Comparison of ENCODE assay signal across 9 cellular contexts in the genomic region with DNA sequence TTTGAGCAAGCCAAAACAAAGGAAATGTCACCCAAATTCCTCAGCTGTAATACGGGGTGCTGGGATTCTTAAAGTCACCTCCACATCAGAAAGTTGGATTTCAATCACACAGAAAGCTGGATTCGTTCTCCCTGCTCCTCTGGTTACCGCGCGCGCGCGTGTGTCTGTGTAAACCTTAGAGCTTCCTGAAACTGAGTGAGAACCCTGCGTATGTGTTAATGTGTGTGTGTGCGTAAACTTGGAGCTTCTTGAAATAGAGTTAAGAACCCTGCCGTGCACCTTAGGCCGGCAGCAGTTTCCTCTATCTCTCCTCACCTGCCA. TPM values are rescaled to one million over a fixed set of nuclear protein-coding genes. Genes with fewer than 3 reads are reported as not detected.
DNase-seq lines count a peak whose midpoint lies in the region; ATAC-seq, FAIRE-seq and TF ChIP-seq lines count a peak whose summit lies in the region.
"Had no signal": no experiment of that assay in that cellular context is flagged by ENCODE, and none has a peak within 500 bp of the region (broad histone marks: within the 10 kb centered on the region; RNA-seq: fewer than 3 reads in every experiment).

No MANE protein-coding gene starts in this region.

- H3K9me2 ChIP-seq in DOHH2 (replicated peaks; ENCODE audit: control insufficient read depth, low read length), result no peaks in the 10 kb centered on the region

- H3K27me3 ChIP-seq in DOHH2 (ENCODE audit: control insufficient read depth, low read length) (no peaks in the 10 kb centered on the region; the same call in 1 of the 2 replicates), endothelial cell of umbilical vein (ENCODE audit: control insufficient read depth in 2 of 2, insufficient read depth in 2 of 2, low read length in 2 of 2) (peaks cover 3 to 7% of the 10 kb centered on the region in 2 experiments)
- H3K27me3 ChIP-seq in naive thymus-derived CD4-positive, alpha-beta T cell (ENCODE audit: control insufficient read depth in 2 of 2, insufficient read depth in 2 of 2, low read length in 2 of 2), result no peaks in the 10 kb centered on the region

- peaks cover 0 to 19% (median 11%) of the 10 kb centered on the region in 5 donors for H3K36me3 Mint-ChIP-seq in naive thymus-derived CD4-positive, alpha-beta T cell

- H3K27ac ChIP-seq in DOHH2 (ENCODE audit: low read depth, low read length) (no peak overlapping the region), endothelial cell of umbilical vein (ENCODE audit: insufficient read depth, low read depth, low read length) (peak overlapping the region; percentile 46)
- peak overlapping the region; percentile 88 for H3K27ac ChIP-seq in naive thymus-derived CD4-positive, alpha-beta T cell (ENCODE audit: low read depth, low read length)

- H3K27me3 Mint-ChIP-seq in naive thymus-derived CD4-positive, alpha-beta T cell, result peaks cover 0 to 66% (median 0%) of the 10 kb centered on the region in 5 donors

- H3K4me1 Mint-ChIP-seq in naive thymus-derived CD4-positive, alpha-beta T cell, result peaks cover 6 to 41% (median 25%) of the 10 kb centered on the region in 7 donors

- ATAC-seq in HG02840 (IDR thresholded peaks at IDR 0.05; ENCODE audit: low FRiP score, unreplicated experiment) (peak; percentile 22), SK-N-SH treated with all-trans-retinoic acid at 6 μM for 48 hours (peak; percentile 63), HG03175 (IDR thresholded peaks at IDR 0.05; ENCODE audit: unreplicated experiment) (no peak), HG03457 (IDR thresholded peaks at IDR 0.05; ENCODE audit: unreplicated experiment) (no peak)
- ATAC-seq in naive thymus-derived CD4-positive, alpha-beta T cell, result peak; percentile 65

- H3K9me3 ChIP-seq in DOHH2 (ENCODE audit: control insufficient read depth, insufficient read depth, low read length), result peaks cover 7% of the 10 kb centered on the region; the same call in 1 of the 2 replicates
- H3K9me3 ChIP-seq in endothelial cell of umbilical vein (replicated peaks; ENCODE audit: control insufficient read depth, insufficient read depth, low read length), result no peaks in the 10 kb centered on the region
- H3K9me3 ChIP-seq in naive thymus-derived CD4-positive, alpha-beta T cell (ENCODE audit: control insufficient read depth in 2 of 3, low read length in 3 of 3), result no peaks in the 10 kb centered on the region

- H3K9me3 Mint-ChIP-seq in naive thymus-derived CD4-positive, alpha-beta T cell, result peaks cover 0 to 5% (median 0%) of the 10 kb centered on the region in 11 donors

- DNase-seq in endothelial cell of umbilical vein (ENCODE audit: low read depth, low spot score) (peak; percentile 41), cortex of kidney (lab: John Stamatoyannopoulos, UW) (no peak)
- DNase-seq in naive thymus-derived CD4-positive, alpha-beta T cell, result peak in 6 of 9 donors; percentile 31 to 49 (median 43)

- peak overlapping the region; percentile 46 for H2AFZ ChIP-seq in endothelial cell of umbilical vein (ENCODE audit: low read depth, low read length)

- peaks cover 10% of the 10 kb centered on the region for H3K4me1 ChIP-seq in DOHH2 (ENCODE audit: control insufficient read depth, low read length)
- peaks cover 5% of the 10 kb centered on the region for H3K4me1 ChIP-seq in endothelial cell of umbilical vein (ENCODE audit: control insufficient read depth, extremely low read depth, insufficient read depth, low read length)
- peaks cover 8 to 13% of the 10 kb centered on the region in 2 donors for H3K4me1 ChIP-seq in naive thymus-derived CD4-positive, alpha-beta T cell (ENCODE audit: control insufficient read depth in 2 of 2, insufficient read depth in 2 of 2, low read length in 2 of 2)

- no peaks in the 10 kb centered on the region for H3K79me2 ChIP-seq in DOHH2 (ENCODE audit: control insufficient read depth, low read length)
- no peaks in the 10 kb centered on the region for H3K79me2 ChIP-seq in endothelial cell of umbilical vein (ENCODE audit: control insufficient read depth, insufficient read depth, low read length)

- POLR2A ChIA-PET in endothelial cell of umbilical vein (lab: Charles Lee), result no interaction called here
- POLR2A ChIA-PET in naive thymus-derived CD4-positive, alpha-beta T cell (lab: Charles Lee), result interaction anchor here (0.6 to 0.9 kb wide), 2 partner anchors 29 to 535 kb away, joined by 3 to 4 read pairs; no protein-coding TSS in a partner anchor

- no peak for TF ChIP-seq POLR2A in endothelial cell of umbilical vein (IDR thresholded peaks at IDR 0.05; ENCODE audit: low read depth, low read length)

- dilution Hi-C loops in endothelial cell of umbilical vein (cut with MboI; ENCODE audit: extremely low pct_ligation_motif_present, low sequenced_read_pairs), result no loop called here

- H3K4me2 ChIP-seq in DOHH2 (ENCODE audit: low read length) (peak overlapping the region; percentile 75), endothelial cell of umbilical vein (ENCODE audit: insufficient read depth, low read length) (peak overlapping the region; percentile 84)

- BruUV-seq in endothelial cell of umbilical vein (replicated peaks; lab: Mats Ljungman, UMichigan), result no TSS peak

- TF ChIP-seq CTCF in DOHH2 (IDR thresholded peaks at IDR 0.05; ENCODE audit: low read depth, low read length, poor library complexity, severe bottlenecking), result no peak
- no peak for TF ChIP-seq CTCF in endothelial cell of umbilical vein (IDR thresholded peaks at IDR 0.05; ENCODE audit: extremely low read depth in 1 of 2, insufficient read depth in 1 of 2, low read depth in 1 of 2, low read length in 2 of 2)

- H3K36me3 ChIP-seq in DOHH2 (ENCODE audit: control insufficient read depth, low read length) (no peaks in the 10 kb centered on the region), endothelial cell of umbilical vein (ENCODE audit: control insufficient read depth in 2 of 2, extremely low read depth in 1 of 2, insufficient read depth in 2 of 2, low read length in 2 of 2) (no peaks in the 10 kb centered on the region)
- H3K36me3 ChIP-seq in naive thymus-derived CD4-positive, alpha-beta T cell (ENCODE audit: control insufficient read depth in 2 of 3, insufficient read depth in 3 of 3, low read length in 3 of 3), result no peaks in the 10 kb centered on the region

- peak overlapping the region; percentile 86 to 98 (median 94) for H3K27ac Mint-ChIP-seq in naive thymus-derived CD4-positive, alpha-beta T cell

- no peaks in the 10 kb centered on the region for H3F3A ChIP-seq in DOHH2 (ENCODE audit: control insufficient read depth, insufficient read depth)

- H4K20me1 ChIP-seq in DOHH2 (ENCODE audit: control insufficient read depth, insufficient read depth, low read depth, low read length), result no peaks in the 10 kb centered on the region
- H4K20me1 ChIP-seq in endothelial cell of umbilical vein (replicated peaks; ENCODE audit: control insufficient read depth, extremely low read depth, insufficient read depth, low read length), result no peaks in the 10 kb centered on the region

- H3K9ac ChIP-seq in endothelial cell of umbilical vein (replicated peaks; ENCODE audit: extremely low read depth, insufficient read depth, low read length), result peak overlapping the region; percentile 61

- H3K4me3 ChIP-seq in DOHH2 (ENCODE audit: low read length) (peak overlapping the region; percentile 84), endothelial cell of umbilical vein (replicated peaks in 1 of 3; ENCODE audit: insufficient read depth in 1 of 3, low read depth in 1 of 3, low read length in 3 of 3) (peak overlapping the region; percentile 27 to 79 (median 69))
- peak overlapping the region; percentile 77 for H3K4me3 ChIP-seq in naive thymus-derived CD4-positive, alpha-beta T cell (ENCODE audit: low read length)

- no peak for FAIRE-seq in endothelial cell of umbilical vein (lab: Jason Lieb, UNC)

- intact Hi-C loops in endothelial cell of umbilical vein (cut with micrococcal nuclease), result loop anchor here (2.0 kb wide), 1 partner anchor 81 kb away; no protein-coding TSS in a partner anchor
- intact Hi-C loops in naive thymus-derived CD4-positive, alpha-beta T cell (cut with micrococcal nuclease), result loop anchor here (5.0 to 10.0 kb wide), 5 partner anchors 76 to 979 kb away; partner anchors contain the start of genes FYCO1 (in 2 of the 2), LIMD1 (in 1 of the 2) and TMEM42 (in 1 of the 2)

- no peaks in the 10 kb centered on the region for H3K9me1 ChIP-seq in endothelial cell of umbilical vein (replicated peaks; ENCODE audit: control insufficient read depth, extremely low read depth, insufficient read depth, low read length)

- H3K4me3 Mint-ChIP-seq in naive thymus-derived CD4-positive, alpha-beta T cell, result peak overlapping the region; percentile 90 to 97 (median 94)

- CTCF ChIA-PET in endothelial cell of umbilical vein (lab: Charles Lee), result interaction anchor here (0.8 to 2.5 kb wide), 5 partner anchors 9 to 97 kb away, joined by 3 to 7 read pairs (median 5); no protein-coding TSS in a partner anchor
- CTCF ChIA-PET in naive thymus-derived CD4-positive, alpha-beta T cell (lab: Charles Lee), result interaction anchor here (0.7 kb wide), 1 partner anchor 87 kb away, joined by 3 read pairs; no protein-coding TSS in a partner anchor

RNA-seq across cellular contexts. Expression of gene LZTFL1, which starts 0.6 kb away (rescaled TPM):
- total RNA-seq in endothelial cell of umbilical vein, result 15.1 and 18.2 TPM in 2 replicates
- polyA plus RNA-seq in endothelial cell of umbilical vein, result 9.7 and 26.1 TPM in 2 replicates
- polyA plus RNA-seq in endothelial cell of umbilical vein (2011; cell fraction: cytosol; rRNA removed), result 10.7 and 11.4 TPM in 2 replicates
- polyA plus RNA-seq in endothelial cell of umbilical vein (2011; cell fraction: nucleus; rRNA removed), result 14.0 and 18.6 TPM in 2 replicates
- polyA plus RNA-seq in endothelial cell of umbilical vein (2012), result 9.9 and 13.5 TPM in 2 replicates
- polyA minus RNA-seq in endothelial cell of umbilical vein, result 12.0 and 18.2 TPM in 2 replicates
- polyA minus RNA-seq in endothelial cell of umbilical vein (2011; cell fraction: cytosol; rRNA and poly(A)+ RNA removed), result 5.0 TPM
- polyA minus RNA-seq in endothelial cell of umbilical vein (2011; cell fraction: nucleus; rRNA and poly(A)+ RNA removed), result 10.0 and 10.5 TPM in 2 replicates
- 10 to 100 TPM in 4 of 5 experiments, 1 to 10 TPM in 1; 8.5 to 15.7 (median 12.6) TPM for total RNA-seq in naive thymus-derived CD4-positive, alpha-beta T cell
- 10 to 100 TPM; 12.8 to 21.0 TPM for polyA plus RNA-seq in naive thymus-derived CD4-positive, alpha-beta T cell

RNA-seq across cellular contexts. Expression of gene CCR9, which starts 45.0 kb away (rescaled TPM):
- not detected in 2 replicates for total RNA-seq in endothelial cell of umbilical vein
- polyA plus RNA-seq in endothelial cell of umbilical vein, result not detected in 2 replicates
- not detected in 2 replicates for polyA plus RNA-seq in endothelial cell of umbilical vein (2011; cell fraction: cytosol; rRNA removed)
- polyA plus RNA-seq in endothelial cell of umbilical vein (2011; cell fraction: nucleus; rRNA removed), result not detected in 2 replicates
- not detected in 2 replicates for polyA plus RNA-seq in endothelial cell of umbilical vein (2012)
- not detected in 2 replicates for polyA minus RNA-seq in endothelial cell of umbilical vein
- polyA minus RNA-seq in endothelial cell of umbilical vein (2011; cell fraction: cytosol; rRNA and poly(A)+ RNA removed), result not detected
- polyA minus RNA-seq in endothelial cell of umbilical vein (2011; cell fraction: nucleus; rRNA and poly(A)+ RNA removed), result not detected in 2 replicates
- under 1 TPM in 4 of 5 experiments, not detected in 1; 0.40 to 0.66 (median 0.56) TPM for total RNA-seq in naive thymus-derived CD4-positive, alpha-beta T cell
- under 1 TPM; 0.31 to 0.45 TPM for polyA plus RNA-seq in naive thymus-derived CD4-positive, alpha-beta T cell
- total RNA-seq: T-helper 2 cell treated with Interferon-gamma antibody and Interleukin-4, amounts not matched to agents 100 ng/mL and 5 ng/mL, for 36 hours had no signal

RNA-seq across cellular contexts. Expression of gene SLC6A20, which starts 45.0 kb away (rescaled TPM):
- total RNA-seq in endothelial cell of umbilical vein, result not detected in 2 replicates
- polyA plus RNA-seq in endothelial cell of umbilical vein, result not detected in 2 replicates
- not detected in 2 replicates for polyA plus RNA-seq in endothelial cell of umbilical vein (2011; cell fraction: cytosol; rRNA removed)
- not detected in 2 replicates for polyA plus RNA-seq in endothelial cell of umbilical vein (2011; cell fraction: nucleus; rRNA removed)
- polyA plus RNA-seq in endothelial cell of umbilical vein (2012), result not detected in 2 replicates
- polyA minus RNA-seq in endothelial cell of umbilical vein, result not detected in 2 replicates
- not detected for polyA minus RNA-seq in endothelial cell of umbilical vein (2011; cell fraction: cytosol; rRNA and poly(A)+ RNA removed)
- not detected in 2 replicates for polyA minus RNA-seq in endothelial cell of umbilical vein (2011; cell fraction: nucleus; rRNA and poly(A)+ RNA removed)
- total RNA-seq in naive thymus-derived CD4-positive, alpha-beta T cell, result not detected
- polyA plus RNA-seq in naive thymus-derived CD4-positive, alpha-beta T cell, result not detected
- total RNA-seq: T-helper 2 cell treated with Interferon-gamma antibody and Interleukin-4, amounts not matched to agents 100 ng/mL and 5 ng/mL, for 36 hours had no signal

Comparison
In these comparisons a context has a peak if more than half of its experiments do, and no peak if none do; other contexts are left out.
1. ATAC-seq: peak in HG02840 (single experiment), SK-N-SH treated with all-trans-retinoic acid at 6 μM for 48 hours (single experiment) and naive thymus-derived CD4-positive, alpha-beta T cell (single experiment); none in HG03175 (single experiment) and HG03457 (single experiment).
2. Peak in every context shown above with its lines, with median percentiles within 50 percentile points of each other: H3K4me3 ChIP-seq.